Comparison of ENCODE assay signal across 8 cellular contexts in genomic region chr10:70886921-70887665, GRCh38. TPM values are rescaled to one million over a fixed set of nuclear protein-coding genes. Genes with fewer than 3 reads are reported as not detected.
DNase-seq lines count a peak whose midpoint lies in the region; ATAC-seq and TF ChIP-seq lines count a peak whose summit lies in the region.

No MANE protein-coding gene starts in this region.

- peak overlapping the region; percentile 93 for H3K27ac ChIP-seq in WERI-Rb-1

- TF ChIP-seq CTCF in WERI-Rb-1 (IDR thresholded peaks at IDR 0.05; ENCODE audit: low read depth, low read length) (no peak), fibroblast of the aortic adventitia (IDR thresholded peaks at IDR 0.05; ENCODE audit: insufficient read depth, low read length) (no peak), GM10248 (IDR thresholded peaks at IDR 0.05; ENCODE audit: control extremely low read depth, extremely low read depth, low read depth, missing control alignments) (no peak)

- peak overlapping the region; percentile 75; the same call in 1 of the 2 replicates for H3K4me3 ChIP-seq in GM08714 (ENCODE audit: low read length)
- peak overlapping the region; percentile 56 for H3K4me3 ChIP-seq in WERI-Rb-1 (ENCODE audit: low read depth, low read length)
- H3K4me3 ChIP-seq in fibroblast of the aortic adventitia (ENCODE audit: low read depth, low read length) = peak overlapping the region; percentile 81

- ATAC-seq in sciatic nerve (peak; percentile 22), HG03159 (IDR thresholded peaks at IDR 0.05; ENCODE audit: unreplicated experiment) (no peak)

- intact Hi-C loops in sciatic nerve (cut with DNase I) = no loop called here

- POLR2A ChIA-PET in GM10248 (lab: Yijun Ruan, JAX) = no interaction called here

- H3K36me3 ChIP-seq in WERI-Rb-1 = peaks cover 34% of the 10 kb centered on the region

- peaks cover 3% of the 10 kb centered on the region for H3K9me3 ChIP-seq in WERI-Rb-1 (ENCODE audit: severe bottlenecking)

- no peaks in the 10 kb centered on the region for H3K27me3 ChIP-seq in WERI-Rb-1 (ENCODE audit: insufficient read depth, low read depth, severe bottlenecking)

- DNase-seq in WERI-Rb-1 (no peak), fibroblast of the aortic adventitia (ENCODE audit: low read depth) (no peak), sciatic nerve (ENCODE audit: low spot score) (no peak), GM10248 (ENCODE audit: extremely low spot score) (no peak), NCI-H2171 (lab: John Stamatoyannopoulos, UW) (no peak), cortex of kidney (lab: John Stamatoyannopoulos, UW) (no peak)

- CTCF ChIA-PET in GM10248 (lab: Yijun Ruan, JAX) = interaction anchor here (0.7 to 1.4 kb wide), 10 partner anchors 9 to 336 kb away, joined by 3 to 6 read pairs (median 3); partner anchors contain the start of gene SGPL1

RNA-seq across cellular contexts. Expression of gene PCBD1, which starts 1.3 kb away (rescaled TPM):
- total RNA-seq in fibroblast of the aortic adventitia (ENCODE audit: low replicate concordance) (3.4 and 23.7 TPM in 2 replicates), sciatic nerve (41.1 TPM)
